ENCODE assay signal across 1 cellular context in the genomic region with DNA sequence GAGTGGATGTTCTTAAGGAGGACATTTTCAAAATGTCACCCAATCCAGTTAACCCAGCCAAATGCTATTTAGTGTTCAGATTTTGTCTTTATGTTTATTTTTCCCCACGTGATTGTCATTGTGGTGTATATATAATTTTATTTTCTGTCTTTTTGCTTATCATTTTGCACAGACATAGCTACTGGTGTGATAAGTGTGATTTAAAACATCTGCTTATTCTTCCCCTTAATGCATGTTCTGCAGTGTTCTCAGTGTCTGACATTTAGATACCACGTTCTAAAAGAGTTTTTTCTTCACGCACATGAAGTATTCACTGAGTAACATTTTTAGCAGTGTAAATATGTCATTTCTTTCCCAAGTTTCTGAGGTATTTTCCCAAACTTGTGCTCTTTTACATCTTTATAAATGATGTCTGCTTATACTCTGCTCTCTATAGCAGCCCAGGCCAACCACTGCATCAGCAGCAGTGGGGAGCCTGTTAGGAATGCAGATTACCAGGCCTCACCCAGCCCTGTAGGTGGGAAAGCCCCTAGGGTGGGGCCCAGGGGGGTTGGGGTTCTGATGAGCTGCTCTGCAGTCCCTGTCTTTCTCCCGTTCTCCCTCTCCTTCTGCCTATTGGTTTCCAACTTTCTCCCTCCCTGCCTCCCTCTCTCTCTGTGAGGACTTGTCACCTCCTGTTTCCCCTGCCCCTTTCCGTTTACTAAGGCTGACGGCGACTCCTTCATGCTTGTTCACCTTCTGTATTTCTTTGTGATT.
TF ChIP-seq lines count a peak whose summit lies in the region.

No MANE protein-coding gene starts in this region.

TF ChIP-seq in WTC11, 78 proteins besides CTCF, POLR2A, EP300 and RAD21:
- TF ChIP-seq ARID4B (CRISPR knock-in tag; IDR thresholded peaks at IDR 0.05; ENCODE audit: borderline replicate concordance), result no peak
- TF ChIP-seq PRRX2 (CRISPR knock-in tag; IDR thresholded peaks at IDR 0.05), result no peak
- no peak for TF ChIP-seq ATF2 (CRISPR knock-in tag; IDR thresholded peaks at IDR 0.05; ENCODE audit: borderline replicate concordance, low read depth)
- TF ChIP-seq, protein P1, sequence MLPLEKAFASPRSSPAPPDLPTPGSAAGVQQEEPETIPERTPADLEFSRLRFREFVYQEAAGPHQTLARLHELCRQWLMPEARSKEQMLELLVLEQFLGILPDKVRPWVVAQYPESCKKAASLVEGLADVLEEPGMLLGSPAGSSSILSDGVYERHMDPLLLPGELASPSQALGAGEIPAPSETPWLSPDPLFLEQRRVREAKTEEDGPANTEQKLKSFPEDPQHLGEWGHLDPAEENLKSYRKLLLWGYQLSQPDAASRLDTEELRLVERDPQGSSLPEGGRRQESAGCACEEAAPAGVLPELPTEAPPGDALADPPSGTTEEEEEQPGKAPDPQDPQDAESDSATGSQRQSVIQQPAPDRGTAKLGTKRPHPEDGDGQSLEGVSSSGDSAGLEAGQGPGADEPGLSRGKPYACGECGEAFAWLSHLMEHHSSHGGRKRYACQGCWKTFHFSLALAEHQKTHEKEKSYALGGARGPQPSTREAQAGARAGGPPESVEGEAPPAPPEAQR (CRISPR knock-in tag; IDR thresholded peaks at IDR 0.05), result no peak
- no peak for TF ChIP-seq ZNF121 (CRISPR knock-in tag; IDR thresholded peaks at IDR 0.05)
- TF ChIP-seq TEAD4 (CRISPR knock-in tag; IDR thresholded peaks at IDR 0.05), result no peak
- TF ChIP-seq, protein P2, sequence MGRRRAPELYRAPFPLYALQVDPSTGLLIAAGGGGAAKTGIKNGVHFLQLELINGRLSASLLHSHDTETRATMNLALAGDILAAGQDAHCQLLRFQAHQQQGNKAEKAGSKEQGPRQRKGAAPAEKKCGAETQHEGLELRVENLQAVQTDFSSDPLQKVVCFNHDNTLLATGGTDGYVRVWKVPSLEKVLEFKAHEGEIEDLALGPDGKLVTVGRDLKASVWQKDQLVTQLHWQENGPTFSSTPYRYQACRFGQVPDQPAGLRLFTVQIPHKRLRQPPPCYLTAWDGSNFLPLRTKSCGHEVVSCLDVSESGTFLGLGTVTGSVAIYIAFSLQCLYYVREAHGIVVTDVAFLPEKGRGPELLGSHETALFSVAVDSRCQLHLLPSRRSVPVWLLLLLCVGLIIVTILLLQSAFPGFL (CRISPR knock-in tag; IDR thresholded peaks at IDR 0.05; ENCODE audit: borderline replicate concordance), result no peak
